Comparison of ENCODE assay signal across 28 cellular contexts in the genomic region with DNA sequence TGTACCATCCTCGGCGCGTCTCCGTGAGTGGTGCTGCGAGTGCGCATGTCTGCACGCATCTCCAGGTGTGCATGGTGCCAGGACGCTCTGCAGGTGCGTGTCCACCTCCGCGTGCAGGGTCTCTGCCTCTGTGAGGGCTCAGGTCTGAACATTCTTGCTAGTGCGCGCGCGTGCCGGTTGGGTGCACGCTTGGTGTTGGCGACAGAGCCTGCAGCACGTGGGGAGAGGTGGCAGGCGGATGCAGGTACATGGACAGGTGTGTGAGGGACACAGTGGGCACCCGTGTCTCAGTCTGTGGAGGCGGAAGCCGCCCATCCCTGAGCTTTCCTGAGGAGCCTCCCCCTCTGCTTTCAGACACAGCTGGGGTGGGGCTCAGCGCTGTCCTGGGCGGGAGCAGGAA. TPM values are rescaled to one million over a fixed set of nuclear protein-coding genes. Genes with fewer than 3 reads are reported as not detected.
"Had no signal": no experiment of that assay in that cellular context is flagged by ENCODE, and none has a peak within 500 bp of the region (broad histone marks: within the 10 kb centered on the region; RNA-seq: fewer than 3 reads in every experiment).

No MANE protein-coding gene starts in this region.

- H3K36me3 ChIP-seq: heart left ventricle, spleen, stomach, uterus had no signal

- ATAC-seq: heart left ventricle; naive thymus-derived CD8-positive, alpha-beta T cell; sciatic nerve had no signal

- H3K27me3 ChIP-seq: uterus had no signal

- FAIRE-seq: colon, endothelial cell of umbilical vein, frontal cortex had no signal

- H3K4me1 ChIP-seq: heart left ventricle, spleen, stomach, uterus had no signal

- H3K4me3 ChIP-seq: heart left ventricle, spleen, stomach, uterus had no signal

- DNase-seq: endodermal cell; erythroblast; heart left ventricle; hippocampal formation; naive thymus-derived CD8-positive, alpha-beta T cell; posterior cingulate gyrus; spleen; stimulated activated naive CD4-positive, alpha-beta T cell; stomach; substantia nigra; trophoblast cell; uterus had no signal

- H3K9me3 ChIP-seq: spleen, uterus had no signal

- H3K27ac ChIP-seq: heart left ventricle, spleen, stomach, uterus had no signal

RNA-seq across cellular contexts. Expression of gene OR10H2, which starts 4.9 kb away (rescaled TPM):
- total RNA-seq: endodermal cell; endothelial cell of umbilical vein; fibroblast of lung; frontal cortex; glomerular endothelial cell; heart left ventricle; kidney epithelial cell; liver; lung microvascular endothelial cell; mesenteric fat pad; mononuclear cell; naive thymus-derived CD8-positive, alpha-beta T cell; osteocyte; pulmonary artery endothelial cell; sciatic nerve; skeletal muscle tissue; spleen; stomach; uterus had no signal
- polyA plus RNA-seq: endothelial cell of umbilical vein; fibroblast of lung; heart left ventricle; liver; naive thymus-derived CD8-positive, alpha-beta T cell; neural cell; spleen; stomach; thymus had no signal

RNA-seq across cellular contexts. Expression of gene OR10H3, which starts 14.8 kb away (rescaled TPM):
- total RNA-seq: endodermal cell; endothelial cell of umbilical vein; fibroblast of lung; frontal cortex; glomerular endothelial cell; heart left ventricle; kidney epithelial cell; liver; lung microvascular endothelial cell; mesenteric fat pad; mononuclear cell; naive thymus-derived CD8-positive, alpha-beta T cell; osteocyte; pulmonary artery endothelial cell; sciatic nerve; skeletal muscle tissue; spleen; stomach; uterus had no signal
- polyA plus RNA-seq: endothelial cell of umbilical vein; fibroblast of lung; heart left ventricle; liver; naive thymus-derived CD8-positive, alpha-beta T cell; neural cell; spleen; stomach; thymus had no signal

RNA-seq across cellular contexts. Expression of gene CYP4F12, which starts 50.1 kb away (rescaled TPM):
- total RNA-seq: endodermal cell, endothelial cell of umbilical vein, fibroblast of lung, glomerular endothelial cell, kidney epithelial cell, lung microvascular endothelial cell, osteocyte, pulmonary artery endothelial cell had no signal
- polyA plus RNA-seq: endothelial cell of umbilical vein; fibroblast of lung; naive thymus-derived CD8-positive, alpha-beta T cell; neural cell had no signal
